Comparison of ENCODE assay signal across 15 cellular contexts in genomic region chr2:44448860-44449527, GRCh38.
A peak's percentile ranks its signal among the peaks of the same experiment; 100 is the strongest.
DNase-seq lines count a peak whose midpoint lies in the region; ATAC-seq and TF ChIP-seq lines count a peak whose summit lies in the region.
"Had no signal": no experiment of that assay in that cellular context is flagged by ENCODE, and none has a peak within 500 bp of the region (broad histone marks: within the 10 kb centered on the region; RNA-seq: fewer than 3 reads in every experiment).

No MANE protein-coding gene starts in this region.

- H3K9me2 ChIP-seq in hepatocyte (replicated peaks; ENCODE audit: insufficient read depth) = no peaks in the 10 kb centered on the region

- H3K9me3 ChIP-seq in hepatocyte (ENCODE audit: low read depth) (no peaks in the 10 kb centered on the region), right lobe of liver (no peaks in the 10 kb centered on the region)
- H3K9me3 ChIP-seq: A549, HAP-1 had no signal

- H3K4me3 ChIP-seq in hepatocyte = no peak overlapping the region
- no peak overlapping the region for H3K4me3 ChIP-seq in right lobe of liver
- H3K4me3 ChIP-seq in dorsolateral prefrontal cortex = no peak overlapping the region
- H3K4me3 ChIP-seq: A549, BLaER1, HAP-1 had no signal

- H2AFZ ChIP-seq in hepatocyte = no peak overlapping the region

- no peaks in the 10 kb centered on the region for H3K36me3 ChIP-seq in hepatocyte (replicated peaks; ENCODE audit: insufficient read depth, low read depth)
- no peaks in the 10 kb centered on the region for H3K36me3 ChIP-seq in right lobe of liver

- TF ChIP-seq POLR2A in right lobe of liver (IDR thresholded peaks at IDR 0.05) = no peak

- no peaks in the 10 kb centered on the region for H3K27me3 ChIP-seq in hepatocyte
- no peaks in the 10 kb centered on the region for H3K27me3 ChIP-seq in right lobe of liver
- H3K27me3 ChIP-seq in dorsolateral prefrontal cortex = no peaks in the 10 kb centered on the region
- H3K27me3 ChIP-seq: BLaER1 had no signal

- 79% methylated on average over 6 of the region's 6 CpGs for WGBS in hepatocyte (ENCODE audit: low lambda C conversion rate, missing lambda C conversion rate)
- WGBS in right lobe of liver (ENCODE audit: insufficient coverage, low coverage, low lambda C conversion rate, missing lambda C conversion rate) = 32% methylated on average over 6 of the region's 6 CpGs

- intact Hi-C loops in right lobe of liver (cut with DNase I) (no loop called here), dorsolateral prefrontal cortex (cut with DNase I) (no loop called here)

- DNase-seq in NCI-H748 (lab: John Stamatoyannopoulos, UW; ENCODE audit: unreplicated experiment) (peak; percentile 10), NCI-H748 treated with DMSO at 0.1 percent for 48 hours (lab: John Stamatoyannopoulos, UW) (no peak), hepatocyte (ENCODE audit: low spot score) (no peak), right lobe of liver (no peak), dorsolateral prefrontal cortex (no peak), T1000 (lab: John Stamatoyannopoulos, UW) (no peak)
- DNase-seq: CD4-positive, alpha-beta memory T cell; DMS153; DMS79; GF-D8 had no signal

- no peak overlapping the region for H3K27ac ChIP-seq in hepatocyte
- peak overlapping the region in 1 of 3 donors; percentile 58 for H3K27ac ChIP-seq in right lobe of liver
- H3K27ac ChIP-seq in dorsolateral prefrontal cortex = no peak overlapping the region
- H3K27ac ChIP-seq: 22Rv1, A549, BLaER1 had no signal

- H3K4me1 ChIP-seq in hepatocyte (ENCODE audit: insufficient read depth) = no peaks in the 10 kb centered on the region
- peaks cover 0 to 21% (median 5%) of the 10 kb centered on the region in 4 donors for H3K4me1 ChIP-seq in right lobe of liver
- H3K4me1 ChIP-seq: A549, BLaER1, HAP-1 had no signal

- ATAC-seq in right lobe of liver (peak; percentile 53 to 88 (median 88)), GM18861 (IDR thresholded peaks at IDR 0.05; ENCODE audit: unreplicated experiment) (no peak)
- ATAC-seq: A549 had no signal

- H3K4me2 ChIP-seq in hepatocyte = peak overlapping the region; percentile 18
- H3K4me2 ChIP-seq: A549, BLaER1 had no signal

- H4K20me1 ChIP-seq in hepatocyte (ENCODE audit: insufficient read depth, poor library complexity, severe bottlenecking) = no peaks in the 10 kb centered on the region
- H4K20me1 ChIP-seq: BLaER1 had no signal

- H3K79me2 ChIP-seq in hepatocyte = no peaks in the 10 kb centered on the region

- no peak for TF ChIP-seq CTCF in hepatocyte (IDR thresholded peaks at IDR 0.05; ENCODE audit: poor library complexity)
- no peak for TF ChIP-seq CTCF in right lobe of liver (IDR thresholded peaks at IDR 0.05)
- TF ChIP-seq CTCF in dorsolateral prefrontal cortex (IDR thresholded peaks at IDR 0.05 in 54 of 56, conservative IDR thresholded peaks at IDR 0.05 in 2 of 56; ENCODE audit: low read depth in 1 of 56, partially characterized antibody in 56 of 56) = no peak
